2 cellular contexts compared by ENCODE assay signal in genomic region chr1:93440272-93440671, GRCh38.
TF ChIP-seq lines count a peak whose summit lies in the region.

No MANE protein-coding gene starts in this region.

TF ChIP-seq in HepG2, 621 proteins besides CTCF, POLR2A, EP300 and RAD21 (continues in another document):
- TF ChIP-seq ARID5B (CRISPR knock-in tag; IDR thresholded peaks at IDR 0.05) (peak; percentile 53; the same call in 1 of the 2 replicates), ZNF766 (CRISPR knock-in tag; IDR thresholded peaks at IDR 0.05; ENCODE audit: borderline replicate concordance) (no peak), AKNA (CRISPR knock-in tag; IDR thresholded peaks at IDR 0.05; ENCODE audit: borderline replicate concordance) (no peak), ZNF644 (CRISPR knock-in tag; IDR thresholded peaks at IDR 0.05; ENCODE audit: low read depth) (no peak), TEF (CRISPR knock-in tag; IDR thresholded peaks at IDR 0.05) (no peak), XRCC5 (optimal IDR thresholded peaks at IDR 0.05; ENCODE audit: low read length) (no peak), MXD1 (CRISPR knock-in tag; IDR thresholded peaks at IDR 0.05) (no peak), ZNF552 (CRISPR knock-in tag; IDR thresholded peaks at IDR 0.05; ENCODE audit: borderline replicate concordance) (no peak), GATAD2A (CRISPR knock-in tag; IDR thresholded peaks at IDR 0.05) (peak; percentile 40; the same call in 1 of the 2 replicates), PATZ1 (CRISPR knock-in tag; IDR thresholded peaks at IDR 0.05) (no peak), RARA (CRISPR knock-in tag; IDR thresholded peaks at IDR 0.05) (peak; percentile 47; the same call in 1 of the 2 replicates), ELF3 (CRISPR knock-in tag; IDR thresholded peaks at IDR 0.05) (0 out of 2 replicates have a peak, but pooled peaks have one; percentile 18), TCF7 (IDR thresholded peaks at IDR 0.05; ENCODE audit: low read depth) (peak; percentile 76), NR3C1 (CRISPR knock-in tag; IDR thresholded peaks at IDR 0.05) (no peak), MIXL1 (CRISPR knock-in tag; IDR thresholded peaks at IDR 0.05) (no peak)

TF ChIP-seq in SK-N-SH treated with all-trans-retinoic acid at 6 μM for 48 hours, 23 proteins besides CTCF, POLR2A, EP300 and RAD21 (continued from another document):
- no peak for TF ChIP-seq CSRNP3 (CRISPR knock-in tag; IDR thresholded peaks at IDR 0.05)
